Comparison of ENCODE assay signal across 7 cellular contexts in genomic region chr3:28349397-28350000, GRCh38. TPM values are rescaled to one million over a fixed set of nuclear protein-coding genes. Genes with fewer than 3 reads are reported as not detected.
DNase-seq lines count a peak whose midpoint lies in the region; ATAC-seq, FAIRE-seq and TF ChIP-seq lines count a peak whose summit lies in the region.

No MANE protein-coding gene starts in this region.

- ATAC-seq in HG03354 (IDR thresholded peaks at IDR 0.05; ENCODE audit: poor library complexity, severe bottlenecking, unreplicated experiment) (peak; percentile 1), heart right ventricle (peak in 6 of 8 donors; percentile 2 to 50 (median 23)), HG03097 (IDR thresholded peaks at IDR 0.05; ENCODE audit: low FRiP score, unreplicated experiment) (no peak)

- TF ChIP-seq CTCF in GM12875 (IDR thresholded peaks at IDR 0.05; ENCODE audit: borderline replicate concordance, insufficient read depth, low read depth, low read length) (no peak), WI38 (IDR thresholded peaks at IDR 0.05; ENCODE audit: low read depth, low read length) (no peak), heart right ventricle (IDR thresholded peaks at IDR 0.05) (peak in 2 of 9 donors; percentile 4 to 16)

- H3K4me3 ChIP-seq in GM12875 (ENCODE audit: low read depth, low read length), result peak overlapping the region; percentile 96
- H3K4me3 ChIP-seq in WI38 (ENCODE audit: low read depth, low read length), result peak overlapping the region; percentile 69
- H3K4me3 ChIP-seq in heart right ventricle, result peak overlapping the region; percentile 65 to 90 (median 82)
- H3K4me3 ChIP-seq in skeletal muscle cell (ENCODE audit: low read depth, low read length), result peak overlapping the region; percentile 63

- peak overlapping the region; percentile 97 to 100 (median 98) for H3K27ac ChIP-seq in heart right ventricle

- no peak for FAIRE-seq in frontal cortex (lab: Jason Lieb, UNC)

- intact Hi-C loops in heart right ventricle (cut with DNase I), result loop anchor here in 1 of 10 donors (5.0 kb wide), 1 partner anchor 107 kb away; the partner anchor contains the start of gene CMC1

- WGBS in heart right ventricle, 2 donors, result 11% methylated on average over 16 of the region's 16 CpGs

- no peaks in the 10 kb centered on the region for H3K27me3 ChIP-seq in heart right ventricle

- DNase-seq in heart right ventricle (no peak), skeletal muscle cell (ENCODE audit: low read depth) (no peak), frontal cortex (ENCODE audit: low spot score in 2 of 2) (no peak)

- peaks cover 9 to 57% (median 43%) of the 10 kb centered on the region in 9 donors for H3K4me1 ChIP-seq in heart right ventricle

- H3K9me3 ChIP-seq in heart right ventricle, result peaks cover 0 to 34% (median 9%) of the 10 kb centered on the region in 11 donors

- peaks cover 0 to 20% (median 10%) of the 10 kb centered on the region in 9 donors for H3K36me3 ChIP-seq in heart right ventricle

RNA-seq across cellular contexts. Expression of gene AZI2, which starts 0.9 kb away (rescaled TPM):
- total RNA-seq in heart right ventricle (10 to 100 TPM; 29.7 to 42.8 (median 35.8) TPM), frontal cortex (51.0 TPM)
- polyA plus RNA-seq in heart right ventricle, result 10 to 100 TPM; 19.6 to 30.2 TPM

RNA-seq across cellular contexts. Expression of gene ZCWPW2, which starts 1.0 kb away (rescaled TPM):
- total RNA-seq in heart right ventricle (1 to 10 TPM; 1.6 to 4.0 (median 2.6) TPM), frontal cortex (4.9 TPM)
- 1 to 10 TPM in 1 of 2 donors, under 1 TPM in 1; 0.71 to 2.0 TPM for polyA plus RNA-seq in heart right ventricle
